In the genomic region with DNA sequence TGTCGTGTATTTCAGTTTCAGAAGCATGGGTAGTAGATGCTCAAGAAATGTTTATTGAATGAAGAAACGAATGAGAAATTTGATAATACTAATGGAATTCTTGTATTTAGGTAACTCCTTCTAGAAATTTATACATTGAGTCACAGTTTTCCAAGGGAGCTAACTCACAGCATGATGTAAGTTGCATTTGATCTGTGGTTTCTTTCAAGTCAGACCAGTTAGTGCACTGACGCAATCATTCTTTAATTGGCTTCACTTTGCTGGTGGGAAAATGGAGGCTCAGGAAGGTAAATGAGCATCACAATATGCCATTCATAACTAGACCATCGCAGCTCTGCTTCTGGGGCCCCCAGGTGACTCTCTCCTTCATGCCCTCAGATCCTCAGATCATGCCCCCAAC, we compare ENCODE assay signal across 1 cellular context.
TF ChIP-seq lines count a peak whose summit lies in the region.

No MANE protein-coding gene starts in this region.

TF ChIP-seq in GM23338, 12 proteins besides CTCF, POLR2A, EP300 and RAD21 (continued from another document):
- TF ChIP-seq, protein P1, sequence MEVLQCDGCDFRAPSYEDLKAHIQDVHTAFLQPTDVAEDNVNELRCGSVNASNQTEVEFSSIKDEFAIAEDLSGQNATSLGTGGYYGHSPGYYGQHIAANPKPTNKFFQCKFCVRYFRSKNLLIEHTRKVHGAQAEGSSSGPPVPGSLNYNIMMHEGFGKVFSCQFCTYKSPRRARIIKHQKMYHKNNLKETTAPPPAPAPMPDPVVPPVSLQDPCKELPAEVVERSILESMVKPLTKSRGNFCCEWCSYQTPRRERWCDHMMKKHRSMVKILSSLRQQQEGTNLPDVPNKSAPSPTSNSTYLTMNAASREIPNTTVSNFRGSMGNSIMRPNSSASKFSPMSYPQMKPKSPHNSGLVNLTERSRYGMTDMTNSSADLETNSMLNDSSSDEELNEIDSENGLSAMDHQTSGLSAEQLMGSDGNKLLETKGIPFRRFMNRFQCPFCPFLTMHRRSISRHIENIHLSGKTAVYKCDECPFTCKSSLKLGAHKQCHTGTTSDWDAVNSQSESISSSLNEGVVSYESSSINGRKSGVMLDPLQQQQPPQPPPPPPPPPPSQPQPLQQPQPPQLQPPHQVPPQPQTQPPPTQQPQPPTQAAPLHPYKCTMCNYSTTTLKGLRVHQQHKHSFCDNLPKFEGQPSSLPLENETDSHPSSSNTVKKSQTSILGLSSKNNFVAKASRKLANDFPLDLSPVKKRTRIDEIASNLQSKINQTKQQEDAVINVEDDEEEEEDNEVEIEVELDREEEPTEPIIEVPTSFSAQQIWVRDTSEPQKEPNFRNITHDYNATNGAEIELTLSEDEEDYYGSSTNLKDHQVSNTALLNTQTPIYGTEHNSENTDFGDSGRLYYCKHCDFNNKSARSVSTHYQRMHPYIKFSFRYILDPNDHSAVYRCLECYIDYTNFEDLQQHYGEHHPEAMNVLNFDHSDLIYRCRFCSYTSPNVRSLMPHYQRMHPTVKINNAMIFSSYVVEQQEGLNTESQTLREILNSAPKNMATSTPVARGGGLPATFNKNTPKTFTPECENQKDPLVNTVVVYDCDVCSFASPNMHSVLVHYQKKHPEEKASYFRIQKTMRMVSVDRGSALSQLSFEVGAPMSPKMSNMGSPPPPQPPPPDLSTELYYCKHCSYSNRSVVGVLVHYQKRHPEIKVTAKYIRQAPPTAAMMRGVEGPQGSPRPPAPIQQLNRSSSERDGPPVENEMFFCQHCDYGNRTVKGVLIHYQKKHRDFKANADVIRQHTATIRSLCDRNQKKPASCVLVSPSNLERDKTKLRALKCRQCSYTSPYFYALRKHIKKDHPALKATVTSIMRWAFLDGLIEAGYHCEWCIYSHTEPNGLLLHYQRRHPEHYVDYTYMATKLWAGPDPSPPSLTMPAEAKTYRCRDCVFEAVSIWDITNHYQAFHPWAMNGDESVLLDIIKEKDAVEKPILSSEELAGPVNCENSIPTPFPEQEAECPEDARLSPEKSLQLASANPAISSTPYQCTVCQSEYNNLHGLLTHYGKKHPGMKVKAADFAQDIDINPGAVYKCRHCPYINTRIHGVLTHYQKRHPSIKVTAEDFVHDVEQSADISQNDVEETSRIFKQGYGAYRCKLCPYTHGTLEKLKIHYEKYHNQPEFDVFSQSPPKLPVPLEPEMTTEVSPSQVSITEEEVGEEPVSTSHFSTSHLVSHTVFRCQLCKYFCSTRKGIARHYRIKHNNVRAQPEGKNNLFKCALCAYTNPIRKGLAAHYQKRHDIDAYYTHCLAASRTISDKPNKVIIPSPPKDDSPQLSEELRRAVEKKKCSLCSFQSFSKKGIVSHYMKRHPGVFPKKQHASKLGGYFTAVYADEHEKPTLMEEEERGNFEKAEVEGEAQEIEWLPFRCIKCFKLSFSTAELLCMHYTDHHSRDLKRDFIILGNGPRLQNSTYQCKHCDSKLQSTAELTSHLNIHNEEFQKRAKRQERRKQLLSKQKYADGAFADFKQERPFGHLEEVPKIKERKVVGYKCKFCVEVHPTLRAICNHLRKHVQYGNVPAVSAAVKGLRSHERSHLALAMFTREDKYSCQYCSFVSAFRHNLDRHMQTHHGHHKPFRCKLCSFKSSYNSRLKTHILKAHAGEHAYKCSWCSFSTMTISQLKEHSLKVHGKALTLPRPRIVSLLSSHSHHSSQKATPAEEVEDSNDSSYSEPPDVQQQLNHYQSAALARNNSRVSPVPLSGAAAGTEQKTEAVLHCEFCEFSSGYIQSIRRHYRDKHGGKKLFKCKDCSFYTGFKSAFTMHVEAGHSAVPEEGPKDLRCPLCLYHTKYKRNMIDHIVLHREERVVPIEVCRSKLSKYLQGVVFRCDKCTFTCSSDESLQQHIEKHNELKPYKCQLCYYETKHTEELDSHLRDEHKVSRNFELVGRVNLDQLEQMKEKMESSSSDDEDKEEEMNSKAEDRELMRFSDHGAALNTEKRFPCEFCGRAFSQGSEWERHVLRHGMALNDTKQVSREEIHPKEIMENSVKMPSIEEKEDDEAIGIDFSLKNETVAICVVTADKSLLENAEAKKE (CRISPR knock-in tag; IDR thresholded peaks at IDR 0.05): no peak
